In the genomic region with DNA sequence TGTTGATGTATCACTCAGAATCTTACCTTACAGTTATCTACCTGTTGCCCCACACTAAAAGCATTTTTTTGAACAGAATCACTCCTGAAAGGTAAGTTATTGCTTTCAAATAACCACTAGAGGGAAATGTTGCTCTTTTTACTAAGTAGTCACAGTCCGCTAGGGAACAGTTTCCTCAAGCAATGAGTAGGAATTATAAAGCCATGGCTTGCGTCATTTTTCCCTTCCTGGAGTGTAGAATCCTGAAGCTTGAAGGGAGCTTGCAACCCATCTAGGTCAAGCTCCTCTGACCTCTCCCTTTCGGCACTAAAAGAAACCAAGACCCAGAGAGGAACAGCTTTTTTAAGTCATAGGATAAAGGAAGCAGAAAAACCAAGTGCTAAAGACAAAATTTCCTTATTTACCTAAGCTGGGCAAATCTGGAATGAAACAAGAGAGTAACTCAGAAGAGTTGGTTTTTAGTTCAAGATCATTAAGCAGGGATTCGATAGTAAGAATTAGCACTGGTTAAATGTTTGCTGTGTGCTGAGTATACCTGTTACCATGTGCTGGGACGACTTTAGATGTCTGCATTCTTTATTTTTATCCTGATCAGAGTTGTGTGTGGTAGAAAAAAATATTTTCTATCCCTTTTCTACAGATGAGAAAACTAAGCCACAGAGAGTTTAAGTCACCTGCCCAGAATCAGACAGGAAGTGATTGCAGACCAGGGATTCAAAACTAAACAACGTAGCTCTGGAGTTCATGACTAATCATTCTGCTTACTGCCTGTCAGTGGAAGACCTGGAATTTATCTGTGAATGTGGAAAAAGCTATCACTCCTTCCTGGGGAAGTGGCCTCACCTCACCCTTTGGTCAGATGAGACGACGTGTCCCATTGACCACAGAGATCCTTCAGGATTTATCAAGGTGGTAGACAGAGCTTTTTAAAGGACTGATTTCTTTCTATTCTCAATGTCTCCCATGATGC, we compare ENCODE assay signal across 8 cellular contexts.
DNase-seq lines count a peak whose midpoint lies in the region; ATAC-seq and TF ChIP-seq lines count a peak whose summit lies in the region.

No MANE protein-coding gene starts in this region.

- peaks cover 0 to 5% (median 0%) of the 10 kb centered on the region in 4 donors for H3K4me1 ChIP-seq in transverse colon

- no peaks in the 10 kb centered on the region for H3K27me3 ChIP-seq in transverse colon

- TF ChIP-seq EP300 in transverse colon (IDR thresholded peaks at IDR 0.05; ENCODE audit: low read depth): no peak

- H3K4me3 ChIP-seq in transverse colon: no peak overlapping the region

- TF ChIP-seq POLR2A in transverse colon (IDR thresholded peaks at IDR 0.05): no peak

- H3K36me3 ChIP-seq in transverse colon: no peaks in the 10 kb centered on the region

- peak; percentile 53 to 72 (median 55) for TF ChIP-seq CTCF in transverse colon (IDR thresholded peaks at IDR 0.05)

- intact Hi-C loops in transverse colon (cut with DNase I; ENCODE audit: low total_unique reads): loop anchor here (5.0 to 10.0 kb wide), 2 partner anchors 442 to 695 kb away; no protein-coding TSS in a partner anchor

- peak; percentile 47 for DNase-seq in DMS79 treated with DMSO at 0.1 percent for 48 hours (lab: John Stamatoyannopoulos, UW)
- DNase-seq in NCI-H446 treated with DMSO at 0.1 percent for 48 hours (lab: John Stamatoyannopoulos, UW): peak; percentile 23
- DNase-seq in T47D (ENCODE audit: low read depth in 1 of 2, low spot score in 1 of 2): peak; percentile 18 to 76
- DNase-seq in islet precursor cell: peak; percentile 63
- no peak for DNase-seq in transverse colon
- no peak for DNase-seq in central memory CD4-positive, alpha-beta T cell

- in situ Hi-C loops in T47D (cut with HindIII; ENCODE audit: low pct_unique_long_range_greater_than_20kb, low sequenced_read_pairs): no loop called here
- in situ Hi-C loops in transverse colon (cut with MboI; ENCODE audit: low pct_ligation_motif_present in 1 of 4, low pct_unique_long_range_greater_than_20kb in 1 of 4, low sequenced_read_pairs in 3 of 4): loop anchor here in 3 of 4 donors (5.0 to 10.0 kb wide), 2 partner anchors 685 to 692 kb away; a partner anchor contains a TSS

- WGBS in transverse colon (ENCODE audit: low coverage in 1 of 2), 2 donors: 15 to 23% methylated on average over 5 to 8 of the region's 8 CpGs

- H3K27ac ChIP-seq in transverse colon: peak overlapping the region in 1 of 4 donors; percentile 6

- no peaks in the 10 kb centered on the region for H3K9me3 ChIP-seq in transverse colon

- peak; percentile 70 for ATAC-seq in HG02870 (IDR thresholded peaks at IDR 0.05; ENCODE audit: unreplicated experiment)
- no peak for ATAC-seq in HG02840 (IDR thresholded peaks at IDR 0.05; ENCODE audit: low FRiP score, unreplicated experiment)

Comparison
In these comparisons a context has a peak if more than half of its experiments do, and no peak if none do; other contexts are left out.
1. DNase-seq: peak in DMS79 treated with DMSO at 0.1 percent for 48 hours (single experiment), NCI-H446 treated with DMSO at 0.1 percent for 48 hours (single experiment), T47D (2 of 2) and islet precursor cell (single experiment); none in transverse colon (single experiment) and central memory CD4-positive, alpha-beta T cell (single experiment).